In the genomic region with DNA sequence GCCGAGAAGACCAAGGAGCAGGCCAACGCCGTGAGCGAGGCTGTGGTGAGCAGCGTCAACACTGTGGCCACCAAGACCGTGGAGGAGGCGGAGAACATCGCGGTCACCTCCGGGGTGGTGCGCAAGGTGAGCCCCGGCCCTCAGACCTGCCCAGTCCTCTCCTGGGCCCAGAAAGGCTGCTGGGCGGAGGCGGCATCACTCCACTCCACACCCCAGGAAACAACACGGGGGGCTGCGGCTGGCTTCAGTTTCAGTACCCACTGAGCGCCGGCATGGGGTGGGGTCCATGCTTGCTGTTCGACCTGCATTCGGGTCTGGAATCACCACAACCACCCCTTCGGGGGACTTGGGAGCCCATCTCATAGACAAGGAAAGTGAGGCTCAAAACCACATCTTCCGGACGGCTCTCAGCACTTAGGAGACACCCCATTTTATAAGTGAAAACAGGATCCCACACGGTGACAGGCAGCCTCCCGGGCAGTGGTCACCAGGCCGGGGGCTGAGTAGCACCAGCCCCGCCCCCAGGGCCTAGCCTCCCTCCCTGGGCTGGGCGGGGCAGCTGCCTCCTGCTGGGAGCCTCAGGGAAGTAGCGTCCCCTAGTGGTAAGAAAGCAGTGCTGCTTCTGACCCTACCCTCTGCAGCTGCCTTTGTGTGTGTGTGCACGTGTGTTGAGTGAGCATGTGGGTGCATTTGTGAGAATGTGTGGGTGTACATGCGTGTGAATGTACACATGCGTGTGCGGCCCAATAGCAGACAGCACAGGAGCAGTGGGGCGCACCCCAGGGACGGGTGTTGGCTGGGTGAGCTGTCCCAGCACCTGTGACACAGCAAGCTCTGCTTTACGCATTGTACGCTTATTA, we compare ENCODE assay signal across 8 cellular contexts. TPM values are rescaled to one million over a fixed set of nuclear protein-coding genes. Genes with fewer than 3 reads are reported as not detected.
DNase-seq lines count a peak whose midpoint lies in the region; ATAC-seq and TF ChIP-seq lines count a peak whose summit lies in the region.

No MANE protein-coding gene starts in this region.

- H3K27me3 ChIP-seq in dorsolateral prefrontal cortex: no peaks in the 10 kb centered on the region

- peak; percentile 54 for ATAC-seq in GM18907 (IDR thresholded peaks at IDR 0.05; ENCODE audit: unreplicated experiment)
- ATAC-seq in HG03280 (IDR thresholded peaks at IDR 0.05; ENCODE audit: unreplicated experiment): peak; percentile 75

- H3K4me3 ChIP-seq in dorsolateral prefrontal cortex: peak overlapping the region in 34 of 59 donors; percentile 4 to 64 (median 50)

- DNase-seq in CMK (ENCODE audit: low read depth) (peak; percentile 78), SK-MEL-5 (ENCODE audit: low read depth, low spot score) (peak; percentile 68), dorsolateral prefrontal cortex (peak in 4 of 10 donors; percentile 14 to 42 (median 36)), mesenteric fat pad (ENCODE audit: low spot score) (peak; percentile 90), DMS79 (lab: John Stamatoyannopoulos, UW) (no peak), putamen (ENCODE audit: low spot score) (no peak)

- in situ Hi-C loops in SK-MEL-5 (cut with HindIII; ENCODE audit: low pct_unique_long_range_greater_than_20kb, low sequenced_read_pairs): no loop called here

- H3K27ac ChIP-seq in dorsolateral prefrontal cortex: peak overlapping the region in 31 of 59 donors; percentile 38 to 88 (median 78)

- TF ChIP-seq CTCF in dorsolateral prefrontal cortex (IDR thresholded peaks at IDR 0.05 in 54 of 56, conservative IDR thresholded peaks at IDR 0.05 in 2 of 56; ENCODE audit: low read depth in 1 of 56, partially characterized antibody in 56 of 56): peak; percentile 20 to 83 (median 67)

- intact Hi-C loops in dorsolateral prefrontal cortex (cut with DNase I): no loop called here

RNA-seq across cellular contexts. Expression of a gene that starts 1.8 kb away (rescaled TPM):
- total RNA-seq in SK-MEL-5 (2014; rRNA removed; shearing (Covaris generic)): 0.83 TPM in 1 of 2 replicates, not detected in the other
- not detected in 2 replicates for polyA plus RNA-seq in SK-MEL-5 (2015; cell fraction: cytosol; rRNA removed)
- not detected in 2 replicates for polyA plus RNA-seq in SK-MEL-5 (2015; cell fraction: nucleus; rRNA removed)
- 100 to 1,000 TPM in 112 of 120 experiments, 10 to 100 TPM in 8; 59.9 to 383 (median 222) TPM for total RNA-seq in dorsolateral prefrontal cortex
- total RNA-seq in mesenteric fat pad: 265 TPM

RNA-seq across cellular contexts. Expression of a gene that starts 2.8 kb away (rescaled TPM):
- total RNA-seq in SK-MEL-5 (2014; rRNA removed; shearing (Covaris generic)): 0.08 TPM in 1 of 2 replicates, not detected in the other
- polyA plus RNA-seq in SK-MEL-5 (2015; cell fraction: cytosol; rRNA removed): 0.04 TPM in 2 replicates
- not detected in 2 replicates for polyA plus RNA-seq in SK-MEL-5 (2015; cell fraction: nucleus; rRNA removed)
- total RNA-seq in dorsolateral prefrontal cortex: 10 to 100 TPM in 57 of 120 experiments, 1 to 10 TPM in 63; 5.2 to 28.8 (median 9.8) TPM
- total RNA-seq in mesenteric fat pad: 78.4 TPM

RNA-seq across cellular contexts. Expression of a gene that starts 8.0 kb away (rescaled TPM):
- total RNA-seq in SK-MEL-5 (2014; rRNA removed; shearing (Covaris generic)): not detected in 2 replicates
- not detected in 2 replicates for polyA plus RNA-seq in SK-MEL-5 (2015; cell fraction: cytosol; rRNA removed)
- not detected in 2 replicates for polyA plus RNA-seq in SK-MEL-5 (2015; cell fraction: nucleus; rRNA removed)
- 100 to 1,000 TPM in 9 of 120 experiments, 10 to 100 TPM in 111; 10.9 to 181 (median 54.5) TPM for total RNA-seq in dorsolateral prefrontal cortex
- 543 TPM for total RNA-seq in mesenteric fat pad

RNA-seq across cellular contexts. Expression of a gene that starts 59.9 kb away (rescaled TPM):
- total RNA-seq in SK-MEL-5 (2014; rRNA removed; shearing (Covaris generic)): not detected in 2 replicates
- not detected in 2 replicates for polyA plus RNA-seq in SK-MEL-5 (2015; cell fraction: cytosol; rRNA removed)
- not detected in 2 replicates for polyA plus RNA-seq in SK-MEL-5 (2015; cell fraction: nucleus; rRNA removed)
- total RNA-seq in dorsolateral prefrontal cortex (1 to 10 TPM in 2 of 120 experiments, not detected in 118; 2.0 to 2.2 TPM), mesenteric fat pad (not detected)

Comparison
In these comparisons a context has a peak if more than half of its experiments do, and no peak if none do; other contexts are left out.
1. DNase-seq: peak in CMK (single experiment), SK-MEL-5 (single experiment) and mesenteric fat pad (single experiment); none in DMS79 (single experiment) and putamen (single experiment).
2. RNA of a gene that starts 1.8 kb away (total RNA-seq): 265 TPM in mesenteric fat pad (single experiment) and 59.9 to 383 TPM in dorsolateral prefrontal cortex; 0.83 TPM in SK-MEL-5; every median in the first group is over 10 times any median in the second.
3. RNA of a gene that starts 8.0 kb away (total RNA-seq): 543 TPM in mesenteric fat pad (single experiment) and 10.9 to 181 TPM in dorsolateral prefrontal cortex; not detected in SK-MEL-5; every median in the first group is over 10 times any median in the second.